22 cellular contexts compared by ENCODE assay signal in the genomic region with DNA sequence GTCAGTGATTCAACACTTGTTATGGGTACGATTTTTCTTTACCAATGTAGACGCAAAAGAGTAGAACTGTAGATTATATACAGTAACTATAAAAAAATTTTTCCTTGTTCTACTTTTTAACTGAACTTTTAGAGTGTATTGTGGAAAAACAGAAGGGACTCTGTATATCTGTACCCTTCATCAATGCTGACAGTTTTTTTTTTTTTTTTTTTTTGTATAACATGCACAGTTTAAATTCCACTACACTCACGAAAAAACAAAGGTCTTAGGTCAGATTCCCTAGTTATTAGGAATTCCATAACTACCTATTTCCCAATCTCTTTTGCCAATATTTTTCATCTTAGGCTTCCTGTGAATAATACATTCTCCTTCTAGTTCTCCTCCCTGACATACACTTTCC. TPM values are rescaled to one million over a fixed set of nuclear protein-coding genes. Genes with fewer than 3 reads are reported as not detected.
DNase-seq lines count a peak whose midpoint lies in the region; ATAC-seq and TF ChIP-seq lines count a peak whose summit lies in the region.
"Had no signal": no experiment of that assay in that cellular context is flagged by ENCODE, and none has a peak within 500 bp of the region (broad histone marks: within the 10 kb centered on the region; RNA-seq: fewer than 3 reads in every experiment).

No MANE protein-coding gene starts in this region.

- H2AFZ ChIP-seq in DND-41 (ENCODE audit: low read depth, low read length): no peak overlapping the region
- no peak overlapping the region for H2AFZ ChIP-seq in OCI-LY3 (ENCODE audit: low read depth, low read length)
- no peak overlapping the region for H2AFZ ChIP-seq in neural progenitor cell (replicated peaks)

- no peak for TF ChIP-seq CTCF in DND-41 (IDR thresholded peaks at IDR 0.05; ENCODE audit: borderline replicate concordance, extremely low read depth, low read length, poor library complexity, severe bottlenecking)
- TF ChIP-seq CTCF in OCI-LY3 (IDR thresholded peaks at IDR 0.05; ENCODE audit: low read depth, low read length): no peak
- TF ChIP-seq CTCF in neural progenitor cell (IDR thresholded peaks at IDR 0.05): no peak

- no peak overlapping the region for H3K9ac ChIP-seq in DND-41 (ENCODE audit: low read depth, low read length)
- H3K9ac ChIP-seq in OCI-LY3 (ENCODE audit: low read length): no peak overlapping the region
- H3K9ac ChIP-seq in neural progenitor cell: no peak overlapping the region

- H3K4me2 ChIP-seq in DND-41 (ENCODE audit: insufficient read depth, low read length) (peak overlapping the region; percentile 67), OCI-LY3 (ENCODE audit: low read length) (peak overlapping the region; percentile 68), neural progenitor cell (no peak overlapping the region)

- H4K20me1 ChIP-seq in DND-41 (ENCODE audit: insufficient read depth, low read length) (peaks cover 43% of the 10 kb centered on the region), OCI-LY3 (ENCODE audit: insufficient read depth, low read length) (peaks cover 76% of the 10 kb centered on the region), neural progenitor cell (ENCODE audit: low read depth) (peaks cover 31% of the 10 kb centered on the region)

- no peaks in the 10 kb centered on the region for H3K36me3 ChIP-seq in CD4-positive, CD25-positive, alpha-beta regulatory T cell (ENCODE audit: control insufficient read depth, insufficient read depth, low read length)
- peaks cover 69% of the 10 kb centered on the region for H3K36me3 ChIP-seq in DND-41 (ENCODE audit: insufficient read depth, low read length)
- peaks cover 24% of the 10 kb centered on the region for H3K36me3 ChIP-seq in OCI-LY3 (replicated peaks; ENCODE audit: low read depth, low read length)
- H3K36me3 ChIP-seq in neural progenitor cell: no peaks in the 10 kb centered on the region
- H3K36me3 ChIP-seq: brain microvascular endothelial cell, spleen, stomach, transverse colon had no signal

- H3F3A ChIP-seq in neural progenitor cell (ENCODE audit: low read depth): no peaks in the 10 kb centered on the region

- intact Hi-C loops in posterior vena cava (cut with DNase I): no loop called here

- H3K9me3 Mint-ChIP-seq in CD4-positive, CD25-positive, alpha-beta regulatory T cell: peaks cover 0 to 18% (median 4%) of the 10 kb centered on the region in 7 donors
- peaks cover 5% of the 10 kb centered on the region for H3K9me3 Mint-ChIP-seq in central memory CD8-positive, alpha-beta T cell
- H3K9me3 Mint-ChIP-seq in neural progenitor cell: peaks cover 38% of the 10 kb centered on the region

- peaks cover 100% of the 10 kb centered on the region for H3K79me2 ChIP-seq in DND-41 (ENCODE audit: insufficient read depth, low read length)
- peaks cover 99% of the 10 kb centered on the region for H3K79me2 ChIP-seq in OCI-LY3 (ENCODE audit: low read length)
- peaks cover 100% of the 10 kb centered on the region for H3K79me2 ChIP-seq in neural progenitor cell (ENCODE audit: low read depth)

- no peak overlapping the region for H3K27ac ChIP-seq in CD4-positive, CD25-positive, alpha-beta regulatory T cell (ENCODE audit: insufficient read depth, low read length, poor library complexity, severe bottlenecking)
- H3K27ac ChIP-seq in DND-41 (ENCODE audit: low read length): peak overlapping the region; percentile 9
- no peak overlapping the region for H3K27ac ChIP-seq in OCI-LY3 (ENCODE audit: low read length)
- H3K27ac ChIP-seq in neural progenitor cell: no peak overlapping the region
- H3K27ac ChIP-seq: brain microvascular endothelial cell, SJSA1, stomach, transverse colon, VCaP had no signal

- H3K27me3 ChIP-seq in CD4-positive, CD25-positive, alpha-beta regulatory T cell (ENCODE audit: control insufficient read depth, insufficient read depth, low read length): no peaks in the 10 kb centered on the region
- H3K27me3 ChIP-seq in DND-41 (ENCODE audit: insufficient read depth, low read length, poor library complexity): no peaks in the 10 kb centered on the region
- no peaks in the 10 kb centered on the region for H3K27me3 ChIP-seq in OCI-LY3 (ENCODE audit: low read depth, low read length)
- H3K27me3 ChIP-seq in neural progenitor cell: no peaks in the 10 kb centered on the region
- H3K27me3 ChIP-seq: brain microvascular endothelial cell, SJSA1, spleen, stomach, transverse colon had no signal

- H3K9me3 ChIP-seq in CD4-positive, CD25-positive, alpha-beta regulatory T cell (ENCODE audit: control insufficient read depth in 2 of 2, low read length in 2 of 2): peaks cover 6 to 16% of the 10 kb centered on the region in 2 experiments
- H3K9me3 ChIP-seq in DND-41 (ENCODE audit: insufficient read depth, low read length, severe bottlenecking) (peaks cover 26% of the 10 kb centered on the region), OCI-LY3 (ENCODE audit: insufficient read depth, low read length) (peaks cover 12% of the 10 kb centered on the region), neural progenitor cell (ENCODE audit: low read depth) (no peaks in the 10 kb centered on the region)
- H3K9me3 ChIP-seq: SJSA1 had no signal

- H3K27me3 Mint-ChIP-seq in CD4-positive, CD25-positive, alpha-beta regulatory T cell: no peaks in the 10 kb centered on the region
- H3K27me3 Mint-ChIP-seq in central memory CD8-positive, alpha-beta T cell: no peaks in the 10 kb centered on the region
- H3K27me3 Mint-ChIP-seq in neural progenitor cell (ENCODE audit: insufficient read depth, low read depth): no peaks in the 10 kb centered on the region

- H3K4me3 ChIP-seq in CD4-positive, CD25-positive, alpha-beta regulatory T cell (ENCODE audit: low read depth, low read length): peak overlapping the region; percentile 52
- H3K4me3 ChIP-seq in DND-41 (ENCODE audit: low read depth in 1 of 2, low read length in 2 of 2): no peak overlapping the region; a peak in 1 of 4 replicates
- H3K4me3 ChIP-seq in OCI-LY3 (ENCODE audit: low read length): peak overlapping the region; percentile 27
- no peak overlapping the region for H3K4me3 ChIP-seq in neural progenitor cell
- H3K4me3 ChIP-seq: lung, SJSA1, spleen, stomach, transverse colon had no signal

- H3K4me1 Mint-ChIP-seq in CD4-positive, CD25-positive, alpha-beta regulatory T cell: peaks cover 61 to 81% (median 66%) of the 10 kb centered on the region in 4 donors
- peaks cover 69% of the 10 kb centered on the region for H3K4me1 Mint-ChIP-seq in central memory CD8-positive, alpha-beta T cell
- peaks cover 15% of the 10 kb centered on the region for H3K4me1 Mint-ChIP-seq in neural progenitor cell

- H3K27ac Mint-ChIP-seq in CD4-positive, CD25-positive, alpha-beta regulatory T cell: no peak overlapping the region
- peak overlapping the region; percentile 29 for H3K27ac Mint-ChIP-seq in central memory CD8-positive, alpha-beta T cell (ENCODE audit: low read depth)
- no peak overlapping the region for H3K27ac Mint-ChIP-seq in neural progenitor cell

- no peak for DNase-seq in CD4-positive, CD25-positive, alpha-beta regulatory T cell
- no peak for DNase-seq in DND-41
- no peak for DNase-seq in central memory CD8-positive, alpha-beta T cell (ENCODE audit: low spot score in 2 of 2)
- DNase-seq in posterior vena cava (ENCODE audit: low spot score): no peak
- no peak for DNase-seq in KBM-7
- DNase-seq in neural progenitor cell (ENCODE audit: low spot score): no peak
- DNase-seq: brain microvascular endothelial cell; cortex of kidney; glutamatergic neuron; NCI-H1417 treated with DMSO at 0.1 percent for 48 hours; NCI-H510A; NK-92 treated with Interleukin-12 subunit alpha and Interleukin-12 subunit beta, amount 100 ng/mL, for 24 hours; retina; spleen; stimulated activated CD4-positive, alpha-beta T cell treated with anti-CD3 and anti-CD28 coated beads, Interleukin-4, amount 100 ng/mL, for 1 hour; stomach; transverse colon had no signal

- no peak for ATAC-seq in CD4-positive, CD25-positive, alpha-beta regulatory T cell (ENCODE audit: low read depth in 2 of 2)
- ATAC-seq in DND-41 (ENCODE audit: insufficient read depth, low read depth) (no peak), HG03460 (IDR thresholded peaks at IDR 0.05; ENCODE audit: unreplicated experiment) (no peak)
- no peak for ATAC-seq in central memory CD8-positive, alpha-beta T cell (replicated peaks; ENCODE audit: extremely low read depth, poor library complexity, severe bottlenecking)

- in situ Hi-C loops in KBM-7 (cut with MboI; ENCODE audit: low pct_unique_long_range_greater_than_20kb, low sequenced_read_pairs): no loop called here

- H3K4me1 ChIP-seq in CD4-positive, CD25-positive, alpha-beta regulatory T cell (ENCODE audit: control insufficient read depth, insufficient read depth, low read length, poor library complexity, severe bottlenecking): peaks cover 39% of the 10 kb centered on the region
- H3K4me1 ChIP-seq in DND-41 (ENCODE audit: insufficient read depth, low read length) (peaks cover 46% of the 10 kb centered on the region), OCI-LY3 (ENCODE audit: low read length) (peaks cover 47% of the 10 kb centered on the region), neural progenitor cell (peaks cover 13% of the 10 kb centered on the region)

- H3K36me3 Mint-ChIP-seq in CD4-positive, CD25-positive, alpha-beta regulatory T cell: peaks cover 15% of the 10 kb centered on the region
- H3K36me3 Mint-ChIP-seq in central memory CD8-positive, alpha-beta T cell (ENCODE audit: insufficient read depth): peaks cover 12% of the 10 kb centered on the region
- H3K36me3 Mint-ChIP-seq in neural progenitor cell: peaks cover 42% of the 10 kb centered on the region

- H3K4me3 Mint-ChIP-seq in CD4-positive, CD25-positive, alpha-beta regulatory T cell: peak overlapping the region; percentile 17 to 99 (median 48)
- peak overlapping the region; percentile 6 for H3K4me3 Mint-ChIP-seq in central memory CD8-positive, alpha-beta T cell
- no peak overlapping the region for H3K4me3 Mint-ChIP-seq in neural progenitor cell

RNA-seq across cellular contexts. Expression of gene DDHD1, which starts 6.4 kb away (rescaled TPM):
- total RNA-seq in CD4-positive, CD25-positive, alpha-beta regulatory T cell: 81.7 TPM
- polyA plus RNA-seq in CD4-positive, CD25-positive, alpha-beta regulatory T cell: 10 to 100 TPM in 2 of 4 donors, 1 to 10 TPM in 2; 8.3 to 11.4 (median 10.0) TPM
- 10 to 100 TPM; 15.8 to 20.1 TPM for total RNA-seq in posterior vena cava
- 20.2 and 30.2 TPM in 2 replicates for total RNA-seq in neural progenitor cell (ENCODE audit: low replicate concordance)

Comparison
In these comparisons a context has a peak if more than half of its experiments do, and no peak if none do; other contexts are left out.
1. H3K4me3 ChIP-seq: peak in CD4-positive, CD25-positive, alpha-beta regulatory T cell (single experiment) and OCI-LY3 (single experiment); none in DND-41 (0 of 2) and neural progenitor cell (single experiment).